In genomic region chr11:66020618-66021357, GRCh38 we compare ENCODE assay signal across 1 cellular context.
A peak's percentile ranks its signal among the peaks of the same experiment; 100 is the strongest.
TF ChIP-seq lines count a peak whose summit lies in the region.

No MANE protein-coding gene starts in this region.

TF ChIP-seq in HCT116, 20 proteins besides CTCF, POLR2A, EP300 and RAD21 (continued from another document):
- peak; percentile 64 for TF ChIP-seq POLR2AphosphoS5 (IDR thresholded peaks at IDR 0.05; ENCODE audit: low read depth, low read length)
- TF ChIP-seq MAX (IDR thresholded peaks at IDR 0.05), result no peak
- no peak for TF ChIP-seq EZH2phosphoT487 (IDR thresholded peaks at IDR 0.05; ENCODE audit: borderline replicate concordance)
- no peak for TF ChIP-seq ATF3 (IDR thresholded peaks at IDR 0.05)
- TF ChIP-seq YY1 (IDR thresholded peaks at IDR 0.05; ENCODE audit: extremely low read depth, insufficient replicate concordance, low read depth, low read length), result peak; percentile 54
- no peak for TF ChIP-seq ZBTB33 (IDR thresholded peaks at IDR 0.05; ENCODE audit: extremely low read depth, insufficient replicate concordance, low read length)
